ENCODE assay signal across 8 cellular contexts in the genomic region with DNA sequence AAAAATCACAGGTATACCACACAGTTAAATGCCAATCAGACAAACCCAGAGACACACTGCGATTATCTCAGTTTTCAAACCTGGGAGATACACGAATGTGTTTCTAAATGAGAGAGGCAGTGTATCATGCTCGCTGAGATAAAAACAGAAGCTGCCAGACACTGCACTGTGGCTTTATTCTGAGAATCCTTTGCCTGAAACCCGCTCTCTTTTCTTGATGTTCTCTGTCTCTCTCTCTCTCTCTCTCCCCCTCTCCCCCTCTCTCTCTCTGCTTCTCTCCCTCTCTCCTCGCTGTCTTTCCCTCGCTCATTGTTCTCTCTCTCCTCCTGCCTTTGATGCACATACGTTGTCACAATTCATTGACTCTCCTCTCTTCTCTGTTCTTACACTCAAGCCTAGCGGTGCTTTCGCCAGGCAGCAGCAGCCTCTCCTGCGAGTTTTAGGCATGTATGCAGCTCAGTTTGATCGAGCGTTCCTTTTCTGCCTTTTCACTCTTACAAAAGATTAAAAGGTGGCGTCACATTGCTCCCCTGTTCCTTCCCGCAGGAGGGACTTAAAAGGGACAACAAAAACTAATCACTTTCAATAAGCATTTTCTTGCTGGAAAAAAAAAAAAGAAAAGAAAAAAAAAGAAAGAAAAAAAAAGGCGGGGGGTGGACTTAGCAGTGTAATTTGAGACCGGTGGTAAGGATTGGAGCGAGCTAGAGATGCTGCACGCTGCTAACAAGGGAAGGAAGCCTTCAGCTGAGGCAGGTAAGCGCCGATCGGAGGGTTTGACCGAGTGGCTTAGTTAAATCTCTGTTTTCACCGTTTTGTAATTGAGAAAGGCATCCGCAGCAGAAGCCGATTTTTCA.
DNase-seq lines count a peak whose midpoint lies in the region; ATAC-seq and TF ChIP-seq lines count a peak whose summit lies in the region.

No MANE protein-coding gene starts in this region.

- peak overlapping the region; percentile 66 for H3K4me3 ChIP-seq in osteoblast (ENCODE audit: insufficient read depth, low read length)

- H3K36me3 ChIP-seq in osteoblast (ENCODE audit: insufficient read depth, low read length), result no peaks in the 10 kb centered on the region

- H3K27ac ChIP-seq in osteoblast (ENCODE audit: low read depth, low read length), result no peak overlapping the region

- no peaks in the 10 kb centered on the region for H3K79me2 ChIP-seq in osteoblast (ENCODE audit: insufficient read depth, low read length)

- peak overlapping the region; percentile 81 for H2AFZ ChIP-seq in osteoblast (ENCODE audit: low read length)

- H3K27me3 ChIP-seq in osteoblast (ENCODE audit: insufficient read depth, low read length), result peaks cover 21% of the 10 kb centered on the region

- peak; percentile 52 for ATAC-seq in esophagus mucosa
- ATAC-seq in GM19324 (IDR thresholded peaks at IDR 0.05; ENCODE audit: low FRiP score, unreplicated experiment), result no peak

- TF ChIP-seq CTCF in osteoblast (IDR thresholded peaks at IDR 0.05; ENCODE audit: extremely low read depth, low read depth, low read length), result no peak

- H3K4me2 ChIP-seq in osteoblast (ENCODE audit: insufficient read depth, low read length), result peak overlapping the region; percentile 71

- DNase-seq in Daoy (ENCODE audit: low read depth), result peak; percentile 69
- peak; percentile 42 for DNase-seq in NCI-H524 treated with DMSO at 0.1 percent for 48 hours (lab: John Stamatoyannopoulos, UW)
- no peak for DNase-seq in osteoblast (ENCODE audit: insufficient read length, low spot score, missing footprints)
- no peak for DNase-seq in SKM-1 (lab: John Stamatoyannopoulos, UW; ENCODE audit: unreplicated experiment)
- no peak for DNase-seq in activated CD8-positive, alpha-beta memory T cell treated with anti-CD3 and anti-CD28 coated beads, Interleukin-2, amount 50 U/mL, for 48 hours
- DNase-seq in COLO829 (ENCODE audit: low spot score), result no peak

- peaks cover 5% of the 10 kb centered on the region for H3K4me1 ChIP-seq in osteoblast (ENCODE audit: insufficient read depth, low read length)

- no peaks in the 10 kb centered on the region for H3K9me3 ChIP-seq in osteoblast (ENCODE audit: low read depth, low read length)

- no peaks in the 10 kb centered on the region for H4K20me1 ChIP-seq in osteoblast (ENCODE audit: insufficient read depth, low read length)

Comparison
In these comparisons a context has a peak if more than half of its experiments do, and no peak if none do; other contexts are left out.
1. DNase-seq: peak in Daoy (single experiment) and NCI-H524 treated with DMSO at 0.1 percent for 48 hours (single experiment); none in osteoblast (single experiment), SKM-1 (single experiment), activated CD8-positive, alpha-beta memory T cell treated with anti-CD3 and anti-CD28 coated beads, Interleukin-2, amount 50 U/mL, for 48 hours (single experiment) and COLO829 (single experiment).